In genomic region chr17:82103588-82104451, GRCh38 we compare ENCODE assay signal across 1 cellular context.
A peak's percentile ranks its signal among the peaks of the same experiment; 100 is the strongest.
TF ChIP-seq lines count a peak whose summit lies in the region.

No MANE protein-coding gene starts in this region.

TF ChIP-seq in A549, 52 proteins besides CTCF, POLR2A, EP300 and RAD21 (continued from another document):
- 0 out of 5 replicates have a peak, but pooled peaks of 1 of the 2 experiments have one; percentile 25 for TF ChIP-seq JUN (IDR thresholded peaks at IDR 0.05)
- no peak for TF ChIP-seq MAX (IDR thresholded peaks at IDR 0.05)
